In the genomic region with DNA sequence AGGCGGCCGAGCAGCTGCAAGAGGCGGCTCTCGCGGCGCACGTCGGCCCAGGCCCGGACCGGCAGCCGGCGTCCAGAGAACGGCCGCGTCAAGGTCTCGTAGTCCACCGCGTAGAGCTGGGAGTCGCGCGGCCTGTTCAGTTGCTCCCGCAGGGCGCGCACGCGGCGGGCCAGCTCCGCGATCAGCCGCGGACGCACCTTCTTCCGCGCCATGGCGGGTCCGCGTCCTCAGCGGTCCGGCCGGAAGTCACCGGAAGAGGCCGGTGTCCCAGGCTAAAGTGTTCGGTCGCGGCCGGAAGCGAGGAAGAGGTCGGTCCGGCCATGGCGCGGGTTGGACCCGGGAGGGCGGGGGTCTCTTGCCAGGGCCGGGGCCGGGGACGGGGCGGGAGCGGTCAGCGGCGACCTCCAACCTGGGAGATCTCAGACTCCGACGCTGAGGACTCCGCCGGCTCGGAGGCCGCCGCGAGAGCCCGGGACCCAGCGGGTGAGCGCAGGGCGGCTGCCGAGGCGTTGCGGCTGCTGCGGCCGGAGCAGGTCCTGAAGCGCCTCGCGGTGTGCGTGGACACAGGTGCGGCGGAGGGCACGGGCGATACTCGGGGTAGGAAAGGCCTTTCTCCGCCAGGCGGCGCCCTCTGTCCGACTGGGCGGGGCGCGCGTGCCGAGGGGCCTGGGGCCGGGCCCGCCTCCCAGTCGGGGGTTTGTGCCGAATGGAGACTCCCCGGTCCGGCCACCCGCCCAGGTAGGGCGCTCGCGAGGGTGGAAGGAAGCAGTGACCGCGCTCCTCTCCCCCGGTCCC, we compare ENCODE assay signal across 1 cellular context.
TF ChIP-seq lines count a peak whose summit lies in the region.

A gene (minus strand): TSS at position 227 of the 795 bp plus-strand sequence. CDS start 15 bp downstream, at position 212.

TF ChIP-seq in HepG2, 621 proteins besides CTCF, POLR2A, EP300 and RAD21 (continued from another document and continues in another):
- TF ChIP-seq ZSCAN12 (CRISPR knock-in tag; IDR thresholded peaks at IDR 0.05) (peak; percentile 45; the same call in 1 of the 2 replicates), ZNF354B (CRISPR knock-in tag; IDR thresholded peaks at IDR 0.05) (no peak), MIER2 (CRISPR knock-in tag; IDR thresholded peaks at IDR 0.05) (0 out of 2 replicates have a peak, but pooled peaks have one; percentile 47), YEATS2 (CRISPR knock-in tag; IDR thresholded peaks at IDR 0.05; ENCODE audit: borderline replicate concordance) (peak; percentile 89), ZNF549 (CRISPR knock-in tag; IDR thresholded peaks at IDR 0.05) (peak; percentile 26; the same call in 1 of the 2 replicates), ZNF17 (CRISPR knock-in tag; IDR thresholded peaks at IDR 0.05) (no peak), ZKSCAN5 (CRISPR knock-in tag; IDR thresholded peaks at IDR 0.05) (no peak), NCOR1 (IDR thresholded peaks at IDR 0.05; ENCODE audit: borderline replicate concordance, low read length) (no peak), ZFX (CRISPR knock-in tag; IDR thresholded peaks at IDR 0.05; ENCODE audit: low read depth) (peak; percentile 95), ZNF496 (CRISPR knock-in tag; IDR thresholded peaks at IDR 0.05; ENCODE audit: insufficient replicate concordance) (no peak), ZNF709 (CRISPR knock-in tag; IDR thresholded peaks at IDR 0.05) (peak; percentile 63; the same call in 1 of the 2 replicates), NFIB (CRISPR knock-in tag; IDR thresholded peaks at IDR 0.05; ENCODE audit: borderline replicate concordance) (no peak), XRCC5 (optimal IDR thresholded peaks at IDR 0.05; ENCODE audit: low read length) (peak; percentile 69), MEF2D (CRISPR knock-in tag; IDR thresholded peaks at IDR 0.05) (no peak), TMF1 (CRISPR knock-in tag; IDR thresholded peaks at IDR 0.05; ENCODE audit: low read depth) (peak; percentile 85), ZNF883 (CRISPR knock-in tag; IDR thresholded peaks at IDR 0.05; ENCODE audit: not compliant biosample characterization) (peak; percentile 54), ARHGAP35 (CRISPR knock-in tag; IDR thresholded peaks at IDR 0.05; ENCODE audit: borderline replicate concordance) (no peak), ZNF234 (CRISPR knock-in tag; conservative IDR thresholded peaks at IDR 0.05) (peak; percentile 23; the same call in 1 of the 2 replicates), CHCHD3 (CRISPR knock-in tag; IDR thresholded peaks at IDR 0.05) (no peak), NFYC (CRISPR knock-in tag; IDR thresholded peaks at IDR 0.05) (peak; percentile 48), THYN1 (CRISPR knock-in tag; IDR thresholded peaks at IDR 0.05; ENCODE audit: borderline replicate concordance, low read depth) (no peak), KDM2A (CRISPR knock-in tag; IDR thresholded peaks at IDR 0.05; ENCODE audit: borderline replicate concordance, low read depth) (peak; percentile 98), MYC (CRISPR knock-in tag; IDR thresholded peaks at IDR 0.05; ENCODE audit: borderline replicate concordance) (peak; percentile 97), ZNF713 (CRISPR knock-in tag; IDR thresholded peaks at IDR 0.05) (0 out of 2 replicates have a peak, but pooled peaks have one; percentile 62), NR2F1 (CRISPR knock-in tag; IDR thresholded peaks at IDR 0.05) (peak in 1 of 2 experiments; percentile 11; a peak in 1 of 4 replicates), MAZ (IDR thresholded peaks at IDR 0.05; ENCODE audit: borderline replicate concordance, low read depth, low read length) (peak; percentile 79; the same call in 1 of the 2 replicates), MAZ (CRISPR knock-in tag; IDR thresholded peaks at IDR 0.05; ENCODE audit: low read depth) (peak; percentile 98), CEBPG (CRISPR knock-in tag; IDR thresholded peaks at IDR 0.05) (no peak), ATF1 (CRISPR knock-in tag; IDR thresholded peaks at IDR 0.05) (no peak), SIN3A (IDR thresholded peaks at IDR 0.05; ENCODE audit: borderline replicate concordance, low read depth, low read length) (peak; percentile 60; the same call in 1 of the 2 replicates), LCORL (IDR thresholded peaks at IDR 0.05) (no peak), LCORL (CRISPR knock-in tag; IDR thresholded peaks at IDR 0.05) (peak; percentile 74), ZNF136 (CRISPR knock-in tag; IDR thresholded peaks at IDR 0.05; ENCODE audit: low read depth) (peak; percentile 34; the same call in 1 of the 2 replicates), ZKSCAN1 (IDR thresholded peaks at IDR 0.05; ENCODE audit: low read length) (no peak), ZNF790 (CRISPR knock-in tag; IDR thresholded peaks at IDR 0.05; ENCODE audit: borderline replicate concordance) (peak; percentile 10; the same call in 1 of the 2 replicates)
- TF ChIP-seq, protein P1, sequence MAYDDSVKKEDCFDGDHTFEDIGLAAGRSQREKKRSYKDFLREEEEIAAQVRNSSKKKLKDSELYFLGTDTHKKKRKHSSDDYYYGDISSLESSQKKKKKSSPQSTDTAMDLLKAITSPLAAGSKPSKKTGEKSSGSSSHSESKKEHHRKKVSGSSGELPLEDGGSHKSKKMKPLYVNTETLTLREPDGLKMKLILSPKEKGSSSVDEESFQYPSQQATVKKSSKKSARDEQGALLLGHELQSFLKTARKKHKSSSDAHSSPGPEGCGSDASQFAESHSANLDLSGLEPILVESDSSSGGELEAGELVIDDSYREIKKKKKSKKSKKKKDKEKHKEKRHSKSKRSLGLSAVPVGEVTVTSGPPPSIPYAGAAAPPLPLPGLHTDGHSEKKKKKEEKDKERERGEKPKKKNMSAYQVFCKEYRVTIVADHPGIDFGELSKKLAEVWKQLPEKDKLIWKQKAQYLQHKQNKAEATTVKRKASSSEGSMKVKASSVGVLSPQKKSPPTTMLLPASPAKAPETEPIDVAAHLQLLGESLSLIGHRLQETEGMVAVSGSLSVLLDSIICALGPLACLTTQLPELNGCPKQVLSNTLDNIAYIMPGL (CRISPR knock-in tag; IDR thresholded peaks at IDR 0.05; ENCODE audit: borderline replicate concordance in 1 of 2, low read depth in 1 of 2), result peak; percentile 94 to 98
- TF ChIP-seq, protein P2, sequence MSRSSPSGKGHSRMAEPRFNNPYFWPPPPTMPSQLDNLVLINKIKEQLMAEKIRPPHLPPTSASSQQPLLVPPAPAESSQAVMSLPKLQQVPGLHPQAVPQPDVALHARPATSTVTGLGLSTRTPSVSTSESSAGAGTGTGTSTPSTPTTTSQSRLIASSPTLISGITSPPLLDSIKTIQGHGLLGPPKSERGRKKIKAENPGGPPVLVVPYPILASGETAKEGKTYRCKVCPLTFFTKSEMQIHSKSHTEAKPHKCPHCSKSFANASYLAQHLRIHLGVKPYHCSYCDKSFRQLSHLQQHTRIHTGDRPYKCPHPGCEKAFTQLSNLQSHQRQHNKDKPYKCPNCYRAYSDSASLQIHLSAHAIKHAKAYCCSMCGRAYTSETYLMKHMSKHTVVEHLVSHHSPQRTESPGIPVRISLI (CRISPR knock-in tag; IDR thresholded peaks at IDR 0.05; ENCODE audit: borderline replicate concordance), result no peak; the same call in 1 of the 2 replicates
- TF ChIP-seq, protein P3, sequence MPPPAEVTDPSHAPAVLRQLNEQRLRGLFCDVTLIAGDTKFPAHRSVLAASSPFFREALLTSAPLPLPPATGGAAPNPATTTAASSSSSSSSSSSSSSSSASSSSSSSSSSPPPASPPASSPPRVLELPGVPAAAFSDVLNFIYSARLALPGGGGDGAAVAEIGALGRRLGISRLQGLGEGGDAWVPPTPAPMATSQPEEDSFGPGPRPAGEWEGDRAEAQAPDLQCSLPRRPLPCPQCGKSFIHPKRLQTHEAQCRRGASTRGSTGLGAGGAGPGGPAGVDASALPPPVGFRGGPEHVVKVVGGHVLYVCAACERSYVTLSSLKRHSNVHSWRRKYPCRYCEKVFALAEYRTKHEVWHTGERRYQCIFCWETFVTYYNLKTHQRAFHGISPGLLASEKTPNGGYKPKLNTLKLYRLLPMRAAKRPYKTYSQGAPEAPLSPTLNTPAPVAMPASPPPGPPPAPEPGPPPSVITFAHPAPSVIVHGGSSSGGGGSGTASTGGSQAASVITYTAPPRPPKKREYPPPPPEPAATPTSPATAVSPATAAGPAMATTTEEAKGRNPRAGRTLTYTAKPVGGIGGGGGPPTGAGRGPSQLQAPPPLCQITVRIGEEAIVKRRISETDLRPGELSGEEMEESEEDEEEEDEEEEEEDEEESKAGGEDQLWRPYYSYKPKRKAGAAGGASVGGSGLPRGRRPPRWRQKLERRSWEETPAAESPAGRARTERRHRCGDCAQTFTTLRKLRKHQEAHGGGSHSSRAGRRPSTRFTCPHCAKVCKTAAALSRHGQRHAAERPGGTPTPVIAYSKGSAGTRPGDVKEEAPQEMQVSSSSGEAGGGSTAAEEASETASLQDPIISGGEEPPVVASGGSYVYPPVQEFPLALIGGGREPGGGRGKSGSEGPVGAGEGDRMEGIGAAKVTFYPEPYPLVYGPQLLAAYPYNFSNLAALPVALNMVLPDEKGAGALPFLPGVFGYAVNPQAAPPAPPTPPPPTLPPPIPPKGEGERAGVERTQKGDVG (CRISPR knock-in tag; IDR thresholded peaks at IDR 0.05; ENCODE audit: borderline replicate concordance), result 0 out of 2 replicates have a peak, but pooled peaks have one; percentile 9
- TF ChIP-seq, protein P4, sequence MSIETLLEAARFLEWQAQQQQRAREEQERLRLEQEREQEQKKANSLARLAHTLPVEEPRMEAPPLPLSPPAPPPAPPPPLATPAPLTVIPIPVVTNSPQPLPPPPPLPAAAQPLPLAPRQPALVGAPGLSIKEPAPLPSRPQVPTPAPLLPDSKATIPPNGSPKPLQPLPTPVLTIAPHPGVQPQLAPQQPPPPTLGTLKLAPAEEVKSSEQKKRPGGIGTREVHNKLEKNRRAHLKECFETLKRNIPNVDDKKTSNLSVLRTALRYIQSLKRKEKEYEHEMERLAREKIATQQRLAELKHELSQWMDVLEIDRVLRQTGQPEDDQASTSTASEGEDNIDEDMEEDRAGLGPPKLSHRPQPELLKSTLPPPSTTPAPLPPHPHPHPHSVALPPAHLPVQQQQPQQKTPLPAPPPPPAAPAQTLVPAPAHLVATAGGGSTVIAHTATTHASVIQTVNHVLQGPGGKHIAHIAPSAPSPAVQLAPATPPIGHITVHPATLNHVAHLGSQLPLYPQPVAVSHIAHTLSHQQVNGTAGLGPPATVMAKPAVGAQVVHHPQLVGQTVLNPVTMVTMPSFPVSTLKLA (IDR thresholded peaks at IDR 0.05), result no peak; the same call in 1 of the 2 replicates
- TF ChIP-seq, protein P5, sequence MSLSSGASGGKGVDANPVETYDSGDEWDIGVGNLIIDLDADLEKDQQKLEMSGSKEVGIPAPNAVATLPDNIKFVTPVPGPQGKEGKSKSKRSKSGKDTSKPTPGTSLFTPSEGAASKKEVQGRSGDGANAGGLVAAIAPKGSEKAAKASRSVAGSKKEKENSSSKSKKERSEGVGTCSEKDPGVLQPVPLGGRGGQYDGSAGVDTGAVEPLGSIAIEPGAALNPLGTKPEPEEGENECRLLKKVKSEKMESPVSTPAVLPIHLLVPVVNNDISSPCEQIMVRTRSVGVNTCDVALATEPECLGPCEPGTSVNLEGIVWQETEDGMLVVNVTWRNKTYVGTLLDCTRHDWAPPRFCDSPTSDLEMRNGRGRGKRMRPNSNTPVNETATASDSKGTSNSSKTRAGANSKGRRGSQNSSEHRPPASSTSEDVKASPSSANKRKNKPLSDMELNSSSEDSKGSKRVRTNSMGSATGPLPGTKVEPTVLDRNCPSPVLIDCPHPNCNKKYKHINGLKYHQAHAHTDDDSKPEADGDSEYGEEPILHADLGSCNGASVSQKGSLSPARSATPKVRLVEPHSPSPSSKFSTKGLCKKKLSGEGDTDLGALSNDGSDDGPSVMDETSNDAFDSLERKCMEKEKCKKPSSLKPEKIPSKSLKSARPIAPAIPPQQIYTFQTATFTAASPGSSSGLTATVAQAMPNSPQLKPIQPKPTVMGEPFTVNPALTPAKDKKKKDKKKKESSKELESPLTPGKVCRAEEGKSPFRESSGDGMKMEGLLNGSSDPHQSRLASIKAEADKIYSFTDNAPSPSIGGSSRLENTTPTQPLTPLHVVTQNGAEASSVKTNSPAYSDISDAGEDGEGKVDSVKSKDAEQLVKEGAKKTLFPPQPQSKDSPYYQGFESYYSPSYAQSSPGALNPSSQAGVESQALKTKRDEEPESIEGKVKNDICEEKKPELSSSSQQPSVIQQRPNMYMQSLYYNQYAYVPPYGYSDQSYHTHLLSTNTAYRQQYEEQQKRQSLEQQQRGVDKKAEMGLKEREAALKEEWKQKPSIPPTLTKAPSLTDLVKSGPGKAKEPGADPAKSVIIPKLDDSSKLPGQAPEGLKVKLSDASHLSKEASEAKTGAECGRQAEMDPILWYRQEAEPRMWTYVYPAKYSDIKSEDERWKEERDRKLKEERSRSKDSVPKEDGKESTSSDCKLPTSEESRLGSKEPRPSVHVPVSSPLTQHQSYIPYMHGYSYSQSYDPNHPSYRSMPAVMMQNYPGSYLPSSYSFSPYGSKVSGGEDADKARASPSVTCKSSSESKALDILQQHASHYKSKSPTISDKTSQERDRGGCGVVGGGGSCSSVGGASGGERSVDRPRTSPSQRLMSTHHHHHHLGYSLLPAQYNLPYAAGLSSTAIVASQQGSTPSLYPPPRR (CRISPR knock-in tag; IDR thresholded peaks at IDR 0.05; ENCODE audit: borderline replicate concordance), result 0 out of 2 replicates have a peak, but pooled peaks have one; percentile 31
- TF ChIP-seq, protein P6, sequence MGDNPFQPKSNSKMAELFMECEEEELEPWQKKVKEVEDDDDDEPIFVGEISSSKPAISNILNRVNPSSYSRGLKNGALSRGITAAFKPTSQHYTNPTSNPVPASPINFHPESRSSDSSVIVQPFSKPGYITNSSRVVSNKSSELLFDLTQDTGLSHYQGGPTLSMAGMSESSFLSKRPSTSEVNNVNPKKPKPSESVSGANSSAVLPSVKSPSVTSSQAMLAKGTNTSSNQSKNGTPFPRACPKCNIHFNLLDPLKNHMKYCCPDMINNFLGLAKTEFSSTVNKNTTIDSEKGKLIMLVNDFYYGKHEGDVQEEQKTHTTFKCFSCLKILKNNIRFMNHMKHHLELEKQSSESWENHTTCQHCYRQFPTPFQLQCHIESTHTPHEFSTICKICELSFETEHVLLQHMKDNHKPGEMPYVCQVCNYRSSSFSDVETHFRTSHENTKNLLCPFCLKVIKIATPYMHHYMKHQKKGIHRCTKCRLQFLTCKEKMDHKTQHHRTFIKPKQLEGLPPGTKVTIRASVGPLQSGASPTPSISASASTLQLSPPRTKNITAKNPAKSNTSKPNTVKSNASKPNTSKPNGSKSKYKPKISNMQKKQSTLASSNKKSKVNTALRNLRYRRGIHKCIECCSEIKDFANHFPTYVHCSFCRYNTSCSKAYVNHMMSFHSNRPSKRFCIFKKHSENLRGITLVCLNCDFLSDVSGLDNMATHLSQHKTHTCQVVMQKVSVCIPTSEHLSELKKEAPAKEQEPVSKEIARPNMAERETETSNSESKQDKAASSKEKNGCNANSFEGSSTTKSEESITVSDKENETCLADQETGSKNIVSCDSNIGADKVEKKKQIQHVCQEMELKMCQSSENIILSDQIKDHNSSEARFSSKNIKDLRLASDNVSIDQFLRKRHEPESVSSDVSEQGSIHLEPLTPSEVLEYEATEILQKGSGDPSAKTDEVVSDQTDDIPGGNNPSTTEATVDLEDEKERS (CRISPR knock-in tag; IDR thresholded peaks at IDR 0.05), result no peak
- TF ChIP-seq, protein P7, sequence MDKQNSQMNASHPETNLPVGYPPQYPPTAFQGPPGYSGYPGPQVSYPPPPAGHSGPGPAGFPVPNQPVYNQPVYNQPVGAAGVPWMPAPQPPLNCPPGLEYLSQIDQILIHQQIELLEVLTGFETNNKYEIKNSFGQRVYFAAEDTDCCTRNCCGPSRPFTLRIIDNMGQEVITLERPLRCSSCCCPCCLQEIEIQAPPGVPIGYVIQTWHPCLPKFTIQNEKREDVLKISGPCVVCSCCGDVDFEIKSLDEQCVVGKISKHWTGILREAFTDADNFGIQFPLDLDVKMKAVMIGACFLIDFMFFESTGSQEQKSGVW (CRISPR knock-in tag; IDR thresholded peaks at IDR 0.05; ENCODE audit: borderline replicate concordance), result 0 out of 2 replicates have a peak, but pooled peaks have one; percentile 45
